1 cellular context compared by ENCODE assay signal in genomic region chrX:49876750-49877149, GRCh38.
TF ChIP-seq lines count a peak whose summit lies in the region.

No MANE protein-coding gene starts in this region.

TF ChIP-seq in HCT116, 20 proteins besides CTCF, POLR2A, EP300 and RAD21 (continued from another document):
- no peak for TF ChIP-seq ZBTB33 (IDR thresholded peaks at IDR 0.05; ENCODE audit: extremely low read depth, insufficient replicate concordance, low read length)
- no peak for TF ChIP-seq EGR1 (IDR thresholded peaks at IDR 0.05; ENCODE audit: low read depth)
- no peak for TF ChIP-seq JUND (IDR thresholded peaks at IDR 0.05)
- no peak for TF ChIP-seq TCF7L2 (IDR thresholded peaks at IDR 0.05; ENCODE audit: borderline replicate concordance, extremely low read depth, insufficient read depth, insufficient read length)
TF ChIP-seq in HCT116: peak in this region for 0.
